Comparison of ENCODE assay signal across 8 cellular contexts in the genomic region with DNA sequence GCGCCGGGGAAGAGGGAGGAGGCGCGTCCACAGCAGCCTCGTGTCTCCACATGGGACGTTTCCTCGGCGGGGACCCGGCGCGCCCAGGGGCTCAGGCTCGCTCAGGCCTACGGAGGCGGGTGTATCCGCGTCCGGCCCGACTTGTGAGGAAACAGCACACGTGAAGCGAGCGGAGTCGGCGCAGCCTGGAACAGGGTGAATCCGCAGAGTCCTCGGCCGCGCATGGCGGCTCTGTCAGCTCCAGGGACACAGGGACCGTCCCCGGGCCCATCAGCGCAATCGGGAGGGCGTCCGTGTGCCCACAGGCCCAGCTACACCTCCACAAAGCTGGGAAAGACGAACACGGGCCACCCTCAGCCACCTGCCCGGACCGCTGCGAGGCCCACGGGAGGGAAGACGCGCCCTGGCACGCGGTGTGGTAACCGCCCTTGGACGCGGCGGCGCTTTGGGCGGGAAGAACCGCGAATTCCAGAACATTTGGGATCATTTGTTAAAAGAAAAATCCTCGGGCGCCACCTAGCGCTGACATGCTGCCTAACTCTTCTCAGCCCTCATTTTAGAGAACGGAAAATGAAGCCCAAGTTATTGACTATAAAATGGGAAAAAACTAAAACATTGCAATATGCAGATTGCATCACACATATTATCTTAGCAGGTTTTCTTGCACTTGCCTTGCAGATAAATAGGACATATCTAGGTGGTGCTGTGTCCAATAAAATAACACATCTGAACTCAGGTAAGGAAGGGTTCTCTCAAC. TPM values are rescaled to one million over a fixed set of nuclear protein-coding genes. Genes with fewer than 3 reads are reported as not detected.
DNase-seq lines count a peak whose midpoint lies in the region; ATAC-seq and TF ChIP-seq lines count a peak whose summit lies in the region.

No MANE protein-coding gene starts in this region.

- H3K9me3 Mint-ChIP-seq in T-helper 1 cell treated with Interleukin-12 subunit alpha and Interleukin-12 subunit beta and Interleukin-4 antibody, amounts not matched to agents 30 μg/mL and 1 μg/mL, for 36 hours, result peaks cover under 1% of the 10 kb centered on the region
- peaks cover 0 to 7% (median 4%) of the 10 kb centered on the region in 5 experiments for H3K9me3 Mint-ChIP-seq in brain

- peaks cover 19% of the 10 kb centered on the region for H3K27me3 Mint-ChIP-seq in T-helper 1 cell treated with Interleukin-12 subunit alpha and Interleukin-12 subunit beta and Interleukin-4 antibody, amounts not matched to agents 30 μg/mL and 1 μg/mL, for 36 hours (ENCODE audit: low read depth)
- peaks cover 7% of the 10 kb centered on the region for H3K27me3 Mint-ChIP-seq in brain

- peak overlapping the region in 1 of 3 donors; percentile 68 for H3K9ac ChIP-seq in skeletal muscle tissue (ENCODE audit: low read depth in 1 of 3, low read length in 3 of 3)

- no peaks in the 10 kb centered on the region for H3K36me3 Mint-ChIP-seq in T-helper 1 cell treated with Interleukin-12 subunit alpha and Interleukin-12 subunit beta and Interleukin-4 antibody, amounts not matched to agents 30 μg/mL and 1 μg/mL, for 36 hours (ENCODE audit: low read depth)
- no peaks in the 10 kb centered on the region for H3K36me3 Mint-ChIP-seq in brain

- ATAC-seq in GM18868 (IDR thresholded peaks at IDR 0.05; ENCODE audit: unreplicated experiment), result peak; percentile 70
- no peak for ATAC-seq in HG02763 (IDR thresholded peaks at IDR 0.05; ENCODE audit: unreplicated experiment)

- no peaks in the 10 kb centered on the region for H3K36me3 ChIP-seq in KOPT-K1 (ENCODE audit: insufficient read depth, low read length)
- H3K36me3 ChIP-seq in iPS DF 6.9 (ENCODE audit: control insufficient read depth, insufficient read depth, low read length), result no peaks in the 10 kb centered on the region; the same call in 1 of the 2 replicates
- no peaks in the 10 kb centered on the region for H3K36me3 ChIP-seq in skeletal muscle tissue (ENCODE audit: control insufficient read depth in 3 of 3, insufficient read depth in 3 of 3, low read length in 3 of 3)

- no peaks in the 10 kb centered on the region for H3K9me3 ChIP-seq in KOPT-K1 (ENCODE audit: insufficient read depth, low read length, poor library complexity, severe bottlenecking)
- H3K9me3 ChIP-seq in iPS DF 6.9 (ENCODE audit: control insufficient read depth, insufficient read depth, low read length), result no peaks in the 10 kb centered on the region
- H3K9me3 ChIP-seq in skeletal muscle tissue (ENCODE audit: control insufficient read depth in 3 of 3, low read length in 3 of 3), result no peaks in the 10 kb centered on the region

- H3K27ac ChIP-seq in KOPT-K1 (ENCODE audit: low read depth, low read length, poor library complexity, severe bottlenecking) (peak overlapping the region; percentile 39), iPS DF 6.9 (ENCODE audit: low read length) (no peak overlapping the region), skeletal muscle tissue (ENCODE audit: low read depth, low read length) (no peak overlapping the region)

- no CpG with 5 or more reads among the region's 56 CpGs for WGBS in iPS DF 6.9 (ENCODE audit: insufficient coverage, insufficient read length)

- H3K27me3 ChIP-seq in iPS DF 6.9 (ENCODE audit: control insufficient read depth, insufficient read depth, low read length) (no peaks in the 10 kb centered on the region; the same call in 1 of the 2 replicates), skeletal muscle tissue (ENCODE audit: control insufficient read depth in 3 of 3, insufficient read depth in 3 of 3, low read length in 3 of 3) (peaks cover 7 to 11% (median 8%) of the 10 kb centered on the region in 3 donors)

- peaks cover 1% of the 10 kb centered on the region; the same call in 1 of the 2 replicates for H3K4me1 ChIP-seq in iPS DF 6.9 (ENCODE audit: control insufficient read depth, insufficient read depth, low read length)
- H3K4me1 ChIP-seq in skeletal muscle tissue (ENCODE audit: control insufficient read depth in 3 of 3, insufficient read depth in 3 of 3, low read length in 3 of 3), result peaks cover 6 to 7% (median 6%) of the 10 kb centered on the region in 3 donors

- H3K4me1 Mint-ChIP-seq in T-helper 1 cell treated with Interleukin-12 subunit alpha and Interleukin-12 subunit beta and Interleukin-4 antibody, amounts not matched to agents 30 μg/mL and 1 μg/mL, for 36 hours (ENCODE audit: low read depth), result peaks cover 3% of the 10 kb centered on the region
- H3K4me1 Mint-ChIP-seq in brain, result peaks cover 20% of the 10 kb centered on the region

- H3K4me3 ChIP-seq in AG09309 (ENCODE audit: control insufficient read depth, low read depth, low read length) (peak overlapping the region; percentile 26), iPS DF 6.9 (ENCODE audit: low read length) (0 out of 2 replicates have a peak overlapping the region, but pooled peaks have one; percentile 0), skeletal muscle tissue (ENCODE audit: low read length in 3 of 3) (peak overlapping the region; percentile 43 to 78 (median 65))

- peak; percentile 83 for TF ChIP-seq CTCF in AG09309 (IDR thresholded peaks at IDR 0.05; ENCODE audit: control insufficient read depth, insufficient read depth, low read depth, low read length, missing control alignments)
- TF ChIP-seq CTCF in brain (conservative IDR thresholded peaks at IDR 0.05), result peak; percentile 96 to 98

- H3K27ac Mint-ChIP-seq in T-helper 1 cell treated with Interleukin-12 subunit alpha and Interleukin-12 subunit beta and Interleukin-4 antibody, amounts not matched to agents 30 μg/mL and 1 μg/mL, for 36 hours, result no peak overlapping the region
- peak overlapping the region in 3 of 5 experiments; percentile 49 to 67 (median 66) for H3K27ac Mint-ChIP-seq in brain

- H3K4me3 Mint-ChIP-seq in T-helper 1 cell treated with Interleukin-12 subunit alpha and Interleukin-12 subunit beta and Interleukin-4 antibody, amounts not matched to agents 30 μg/mL and 1 μg/mL, for 36 hours, result peak overlapping the region; percentile 77
- no peak overlapping the region for H3K4me3 Mint-ChIP-seq in brain

- DNase-seq in AG09309 (ENCODE audit: low read depth) (no peak), iPS DF 6.9 (ENCODE audit: low read depth, low spot score) (peak; percentile 52)

RNA-seq across cellular contexts. Expression of gene TMEM18, which starts 40.4 kb away (rescaled TPM):
- 30.6 TPM for polyA plus RNA-seq in brain (ENCODE audit: insufficient read depth, low read depth, low replicate concordance)
- total RNA-seq in skeletal muscle tissue, result 20.9 TPM

Comparison
In these comparisons a context has a peak if more than half of its experiments do, and no peak if none do; other contexts are left out.
1. H3K4me3 ChIP-seq: peak in every context shown above with its lines; median percentile 65 in skeletal muscle tissue; 26 in AG09309; 0 in iPS DF 6.9.